ENCODE assay signal across 17 cellular contexts in genomic region chr12:64178122-64178521, GRCh38. TPM values are rescaled to one million over a fixed set of nuclear protein-coding genes. Genes with fewer than 3 reads are reported as not detected.
A peak's percentile ranks its signal among the peaks of the same experiment; 100 is the strongest.
DNase-seq lines count a peak whose midpoint lies in the region; ATAC-seq, FAIRE-seq and TF ChIP-seq lines count a peak whose summit lies in the region.
"Had no signal": no experiment of that assay in that cellular context is flagged by ENCODE, and none has a peak within 500 bp of the region (broad histone marks: within the 10 kb centered on the region; RNA-seq: fewer than 3 reads in every experiment).

No MANE protein-coding gene starts in this region.

- FAIRE-seq in H54 (lab: Jason Lieb, UNC): peak; percentile 36
- FAIRE-seq: GM12878 had no signal

- TF ChIP-seq POLR2A in H54 (IDR thresholded peaks at IDR 0.05; ENCODE audit: low read depth, low read length): no peak

- DNase-seq in A172 (ENCODE audit: low spot score) (peak; percentile 64), H54 (ENCODE audit: insufficient read length, low spot score) (no peak), amniotic stem cell (lab: John Stamatoyannopoulos, UW) (peak; percentile 15), glomerular visceral epithelial cell (ENCODE audit: extremely low spot score) (peak; percentile 52), HT-29 (ENCODE audit: low spot score) (no peak), occipital lobe (lab: John Stamatoyannopoulos, UW) (no peak), NCI-H69 (lab: John Stamatoyannopoulos, UW) (no peak)
- DNase-seq: activated CD4-positive, CD25-positive, alpha-beta regulatory T cell; adrenal gland; DMS79; heart right ventricle; Karpas-422; lower lobe of right lung; NCI-H1694 treated with DMSO at 0.1 percent for 48 hours; NCI-H748 treated with DMSO at 0.1 percent for 48 hours had no signal

- ATAC-seq in HG03439 (IDR thresholded peaks at IDR 0.05; ENCODE audit: unreplicated experiment): no peak
- ATAC-seq: GM12878, lower lobe of right lung had no signal

RNA-seq across cellular contexts. Expression of gene KICS2, which starts 44.0 kb away (rescaled TPM):
- 5.9 and 7.8 TPM in 2 replicates for total RNA-seq in A172 (2014; rRNA removed; shearing (Covaris generic))
- 7.1 and 9.0 TPM in 2 replicates for total RNA-seq in HT-29 (2014; rRNA removed; shearing (Covaris generic))
- total RNA-seq in occipital lobe: 6.7 TPM

Comparison
In these comparisons a context has a peak if more than half of its experiments do, and no peak if none do; other contexts are left out.
1. DNase-seq: peak in A172 (single experiment), amniotic stem cell (single experiment) and glomerular visceral epithelial cell (single experiment); none in H54 (single experiment), HT-29 (single experiment), occipital lobe (single experiment) and NCI-H69 (single experiment).